ENCODE assay signal across 8 cellular contexts in the genomic region with DNA sequence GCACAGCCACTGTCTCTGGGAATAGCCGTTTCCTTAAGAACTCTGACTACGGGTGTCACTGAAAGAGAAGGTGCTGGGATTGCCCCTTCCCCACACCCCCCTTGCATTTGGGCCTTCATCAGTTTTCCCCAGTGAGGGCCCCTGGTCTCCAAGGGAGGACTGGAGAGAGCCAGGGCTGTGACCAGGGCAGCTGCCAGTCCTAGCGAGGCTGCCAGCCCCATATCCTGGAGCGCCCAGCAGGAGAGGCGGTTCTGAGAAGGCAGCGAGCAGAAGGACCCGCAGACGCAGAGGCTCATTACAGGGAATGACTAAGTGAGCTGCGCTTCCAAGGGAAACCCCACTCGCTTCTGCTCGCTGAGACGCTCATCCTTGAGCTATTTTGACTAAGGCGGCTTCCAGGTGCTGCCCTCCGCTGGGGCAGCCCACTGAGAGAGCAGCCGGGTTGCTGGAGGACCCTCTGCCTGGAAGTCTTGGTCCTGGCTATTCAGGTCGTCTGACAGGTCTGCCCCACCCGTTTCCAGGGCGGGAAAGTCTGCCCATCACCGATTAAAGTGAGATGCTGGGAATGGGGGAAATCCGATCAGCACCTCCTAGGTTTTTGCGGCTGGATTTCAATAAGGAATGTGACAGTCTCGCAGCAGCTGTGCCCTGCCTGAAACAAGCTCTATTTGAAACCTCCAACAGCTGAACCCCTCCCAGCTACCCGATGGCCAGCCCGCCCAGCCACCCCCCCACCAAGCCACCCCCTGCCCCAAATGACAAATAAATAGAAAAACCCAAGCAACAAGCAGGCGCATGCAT. TPM values are rescaled to one million over a fixed set of nuclear protein-coding genes. Genes with fewer than 3 reads are reported as not detected.
DNase-seq lines count a peak whose midpoint lies in the region; ATAC-seq and TF ChIP-seq lines count a peak whose summit lies in the region.

No MANE protein-coding gene starts in this region.

- TF ChIP-seq CTCF in GM23338 (conservative IDR thresholded peaks at IDR 0.05; ENCODE audit: low read depth in 2 of 2) (no peak), activated B cell treated with CpG ODN at 0.5 μM for 24 hours (IDR thresholded peaks at IDR 0.05) (no peak)
- TF ChIP-seq CTCF in CD8-positive, alpha-beta T cell (IDR thresholded peaks at IDR 0.05), result no peak

- POLR2A ChIA-PET in activated B cell treated with CpG ODN at 0.5 μM for 24 hours (lab: Charles Lee), result interaction anchor here (0.6 kb wide), 1 partner anchor 95 kb away, joined by 4 read pairs; no protein-coding TSS in a partner anchor
- POLR2A ChIA-PET in CD8-positive, alpha-beta T cell (lab: Charles Lee), result no interaction called here

- peak; percentile 86 for DNase-seq in 8988T
- peak; percentile 51 for DNase-seq in GM23338 (ENCODE audit: low spot score)
- DNase-seq in activated B cell treated with CpG ODN at 0.5 μM for 24 hours, result peak; percentile 26
- peak; percentile 55 for DNase-seq in iPS-NIHi7 (ENCODE audit: extremely low spot score)
- DNase-seq in substantia nigra (lab: John Stamatoyannopoulos, UW), result peak in 30 of 49 donors; percentile 16 to 65 (median 32)
- DNase-seq in CD8-positive, alpha-beta T cell, result no peak
- no peak for DNase-seq in left lobe of liver (ENCODE audit: low spot score)

- H3K9me3 Mint-ChIP-seq in GM23338 (no peaks in the 10 kb centered on the region), activated B cell treated with CpG ODN at 0.5 μM for 24 hours (no peaks in the 10 kb centered on the region)
- H3K9me3 Mint-ChIP-seq in CD8-positive, alpha-beta T cell, result no peaks in the 10 kb centered on the region

- peak overlapping the region; percentile 40; the same call in 1 of the 2 replicates for H3K4me3 ChIP-seq in GM23338
- no peak overlapping the region for H3K4me3 ChIP-seq in CD8-positive, alpha-beta T cell (ENCODE audit: low read depth, low read length)

- no peaks in the 10 kb centered on the region for H3K79me2 ChIP-seq in GM23338 (replicated peaks; ENCODE audit: insufficient read depth)

- H3K4me1 Mint-ChIP-seq in GM23338 (peaks cover 75% of the 10 kb centered on the region), activated B cell treated with CpG ODN at 0.5 μM for 24 hours (peaks cover 73% of the 10 kb centered on the region)
- H3K4me1 Mint-ChIP-seq in CD8-positive, alpha-beta T cell (ENCODE audit: low read depth), result peaks cover 16% of the 10 kb centered on the region

- no peaks in the 10 kb centered on the region for H4K20me1 ChIP-seq in GM23338 (replicated peaks; ENCODE audit: insufficient read depth)

- H3K27me3 ChIP-seq in GM23338 (ENCODE audit: insufficient read depth), result peaks cover 21% of the 10 kb centered on the region
- H3K27me3 ChIP-seq in CD8-positive, alpha-beta T cell (ENCODE audit: insufficient read depth, low read length), result peaks cover 6% of the 10 kb centered on the region

- intact Hi-C loops in activated B cell treated with CpG ODN at 0.5 μM for 24 hours (cut with micrococcal nuclease), result loop anchor here (5.0 to 10.0 kb wide), 2 partner anchors 68 to 260 kb away; a partner anchor contains a TSS
- intact Hi-C loops in CD8-positive, alpha-beta T cell (cut with DNase I, micrococcal nuclease), result no loop called here

- no peaks in the 10 kb centered on the region for H3F3A ChIP-seq in GM23338 (replicated peaks; ENCODE audit: low read depth)

- H3K9me3 ChIP-seq in CD8-positive, alpha-beta T cell (ENCODE audit: low read length), result no peaks in the 10 kb centered on the region

- ATAC-seq in GM23338 (peak; percentile 4), activated B cell treated with CpG ODN at 0.5 μM for 24 hours (ENCODE audit: low read depth) (peak; percentile 29), left lobe of liver (no peak), HG03280 (IDR thresholded peaks at IDR 0.05; ENCODE audit: unreplicated experiment) (no peak)
- no peak for ATAC-seq in CD8-positive, alpha-beta T cell

- CTCF ChIA-PET in activated B cell treated with CpG ODN at 0.5 μM for 24 hours (lab: Charles Lee), result interaction anchor here (1.3 to 1.8 kb wide), 2 partner anchors 11 to 307 kb away, joined by 6 to 8 read pairs; no protein-coding TSS in a partner anchor
- CTCF ChIA-PET in CD8-positive, alpha-beta T cell (lab: Charles Lee), result interaction anchor here (1.2 to 1.8 kb wide), 3 partner anchors 9 to 12 kb away, joined by 3 to 7 read pairs (median 5); no protein-coding TSS in a partner anchor

- no peak overlapping the region for H3K27ac Mint-ChIP-seq in GM23338
- H3K27ac Mint-ChIP-seq in activated B cell treated with CpG ODN at 0.5 μM for 24 hours, result no peak overlapping the region
- no peak overlapping the region for H3K27ac Mint-ChIP-seq in CD8-positive, alpha-beta T cell

- H3K36me3 ChIP-seq in GM23338 (ENCODE audit: insufficient read depth), result no peaks in the 10 kb centered on the region
- H3K36me3 ChIP-seq in CD8-positive, alpha-beta T cell (ENCODE audit: insufficient read depth, low read length), result no peaks in the 10 kb centered on the region

- H3K36me3 Mint-ChIP-seq in GM23338 (ENCODE audit: low read depth) (no peaks in the 10 kb centered on the region), activated B cell treated with CpG ODN at 0.5 μM for 24 hours (ENCODE audit: low read depth) (no peaks in the 10 kb centered on the region)
- H3K36me3 Mint-ChIP-seq in CD8-positive, alpha-beta T cell, result no peaks in the 10 kb centered on the region

- no peak overlapping the region for H2AFZ ChIP-seq in GM23338

- H3K4me2 ChIP-seq in GM23338, result peak overlapping the region; percentile 75

- H3K27me3 Mint-ChIP-seq in GM23338 (ENCODE audit: insufficient read depth, low read depth, poor library complexity), result peaks cover 33% of the 10 kb centered on the region
- H3K27me3 Mint-ChIP-seq in activated B cell treated with CpG ODN at 0.5 μM for 24 hours, result peaks cover 34% of the 10 kb centered on the region
- peaks cover 32% of the 10 kb centered on the region for H3K27me3 Mint-ChIP-seq in CD8-positive, alpha-beta T cell (ENCODE audit: low read depth)

- H3K27ac ChIP-seq in GM23338 (ENCODE audit: low read depth) (no peak overlapping the region; the same call in 1 of the 2 replicates), substantia nigra (ENCODE audit: low read depth, low read length, poor library complexity, severe bottlenecking) (no peak overlapping the region)
- H3K27ac ChIP-seq in CD8-positive, alpha-beta T cell (ENCODE audit: low read depth, low read length), result no peak overlapping the region

- H3K4me3 Mint-ChIP-seq in GM23338 (peak overlapping the region; percentile 73), activated B cell treated with CpG ODN at 0.5 μM for 24 hours (no peak overlapping the region)
- no peak overlapping the region for H3K4me3 Mint-ChIP-seq in CD8-positive, alpha-beta T cell

- H3K4me1 ChIP-seq in GM23338 (ENCODE audit: insufficient read depth), result peaks cover 43% of the 10 kb centered on the region
- H3K4me1 ChIP-seq in CD8-positive, alpha-beta T cell (ENCODE audit: insufficient read depth, low read length), result peaks cover 8% of the 10 kb centered on the region

- H3K9me2 ChIP-seq in GM23338 (ENCODE audit: insufficient read depth), result no peaks in the 10 kb centered on the region

TF ChIP-seq in GM23338, 12 proteins besides CTCF, POLR2A, EP300 and RAD21:
- TF ChIP-seq NANOG (IDR thresholded peaks at IDR 0.05; ENCODE audit: borderline replicate concordance) (no peak), STAT1 (IDR thresholded peaks at IDR 0.05; ENCODE audit: unreplicated experiment) (no peak), EZH2phosphoT487 (IDR thresholded peaks at IDR 0.05; ENCODE audit: unreplicated experiment) (no peak), JUNB (IDR thresholded peaks at IDR 0.05; ENCODE audit: unreplicated experiment) (no peak), ZNF331 (CRISPR knock-in tag; IDR thresholded peaks at IDR 0.05; ENCODE audit: low read depth) (no peak)
- TF ChIP-seq, protein P1, sequence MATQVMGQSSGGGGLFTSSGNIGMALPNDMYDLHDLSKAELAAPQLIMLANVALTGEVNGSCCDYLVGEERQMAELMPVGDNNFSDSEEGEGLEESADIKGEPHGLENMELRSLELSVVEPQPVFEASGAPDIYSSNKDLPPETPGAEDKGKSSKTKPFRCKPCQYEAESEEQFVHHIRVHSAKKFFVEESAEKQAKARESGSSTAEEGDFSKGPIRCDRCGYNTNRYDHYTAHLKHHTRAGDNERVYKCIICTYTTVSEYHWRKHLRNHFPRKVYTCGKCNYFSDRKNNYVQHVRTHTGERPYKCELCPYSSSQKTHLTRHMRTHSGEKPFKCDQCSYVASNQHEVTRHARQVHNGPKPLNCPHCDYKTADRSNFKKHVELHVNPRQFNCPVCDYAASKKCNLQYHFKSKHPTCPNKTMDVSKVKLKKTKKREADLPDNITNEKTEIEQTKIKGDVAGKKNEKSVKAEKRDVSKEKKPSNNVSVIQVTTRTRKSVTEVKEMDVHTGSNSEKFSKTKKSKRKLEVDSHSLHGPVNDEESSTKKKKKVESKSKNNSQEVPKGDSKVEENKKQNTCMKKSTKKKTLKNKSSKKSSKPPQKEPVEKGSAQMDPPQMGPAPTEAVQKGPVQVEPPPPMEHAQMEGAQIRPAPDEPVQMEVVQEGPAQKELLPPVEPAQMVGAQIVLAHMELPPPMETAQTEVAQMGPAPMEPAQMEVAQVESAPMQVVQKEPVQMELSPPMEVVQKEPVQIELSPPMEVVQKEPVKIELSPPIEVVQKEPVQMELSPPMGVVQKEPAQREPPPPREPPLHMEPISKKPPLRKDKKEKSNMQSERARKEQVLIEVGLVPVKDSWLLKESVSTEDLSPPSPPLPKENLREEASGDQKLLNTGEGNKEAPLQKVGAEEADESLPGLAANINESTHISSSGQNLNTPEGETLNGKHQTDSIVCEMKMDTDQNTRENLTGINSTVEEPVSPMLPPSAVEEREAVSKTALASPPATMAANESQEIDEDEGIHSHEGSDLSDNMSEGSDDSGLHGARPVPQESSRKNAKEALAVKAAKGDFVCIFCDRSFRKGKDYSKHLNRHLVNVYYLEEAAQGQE (IDR thresholded peaks at IDR 0.05; ENCODE audit: unreplicated experiment), result no peak
- TF ChIP-seq, protein P2, sequence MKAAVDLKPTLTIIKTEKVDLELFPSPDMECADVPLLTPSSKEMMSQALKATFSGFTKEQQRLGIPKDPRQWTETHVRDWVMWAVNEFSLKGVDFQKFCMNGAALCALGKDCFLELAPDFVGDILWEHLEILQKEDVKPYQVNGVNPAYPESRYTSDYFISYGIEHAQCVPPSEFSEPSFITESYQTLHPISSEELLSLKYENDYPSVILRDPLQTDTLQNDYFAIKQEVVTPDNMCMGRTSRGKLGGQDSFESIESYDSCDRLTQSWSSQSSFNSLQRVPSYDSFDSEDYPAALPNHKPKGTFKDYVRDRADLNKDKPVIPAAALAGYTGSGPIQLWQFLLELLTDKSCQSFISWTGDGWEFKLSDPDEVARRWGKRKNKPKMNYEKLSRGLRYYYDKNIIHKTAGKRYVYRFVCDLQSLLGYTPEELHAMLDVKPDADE (IDR thresholded peaks at IDR 0.05), result no peak

RNA-seq across cellular contexts. Expression of a gene that starts 2.9 kb away (rescaled TPM):
- total RNA-seq in GM23338 (2014; rRNA removed; shearing (Covaris generic)), result 1.9 and 4.0 TPM in 2 replicates
- polyA plus RNA-seq in GM23338 (2016; fragmentation: Nextera tagmentation; extraction: Ambion mirVana), result 3.0 and 3.1 TPM in 2 replicates
- total RNA-seq in activated B cell treated with CpG ODN at 0.5 μM for 24 hours, result 0.44 and 1.1 TPM in 2 replicates
- total RNA-seq in CD8-positive, alpha-beta T cell, result under 1 TPM in 1 of 2 experiments, not detected in 1; 0.03 TPM
- total RNA-seq in left lobe of liver, result 0.23 TPM

Comparison
In these comparisons a context has a peak if more than half of its experiments do, and no peak if none do; other contexts are left out.
1. DNase-seq: peak in 8988T (single experiment), GM23338 (single experiment), activated B cell treated with CpG ODN at 0.5 μM for 24 hours (single experiment), iPS-NIHi7 (single experiment) and substantia nigra (30 of 49); none in CD8-positive, alpha-beta T cell (0 of 7) and left lobe of liver (single experiment).
2. ATAC-seq: peak in GM23338 (single experiment) and activated B cell treated with CpG ODN at 0.5 μM for 24 hours (single experiment); none in CD8-positive, alpha-beta T cell (single experiment), left lobe of liver (single experiment) and HG03280 (single experiment).